ENCODE assay signal across 15 cellular contexts in the genomic region with DNA sequence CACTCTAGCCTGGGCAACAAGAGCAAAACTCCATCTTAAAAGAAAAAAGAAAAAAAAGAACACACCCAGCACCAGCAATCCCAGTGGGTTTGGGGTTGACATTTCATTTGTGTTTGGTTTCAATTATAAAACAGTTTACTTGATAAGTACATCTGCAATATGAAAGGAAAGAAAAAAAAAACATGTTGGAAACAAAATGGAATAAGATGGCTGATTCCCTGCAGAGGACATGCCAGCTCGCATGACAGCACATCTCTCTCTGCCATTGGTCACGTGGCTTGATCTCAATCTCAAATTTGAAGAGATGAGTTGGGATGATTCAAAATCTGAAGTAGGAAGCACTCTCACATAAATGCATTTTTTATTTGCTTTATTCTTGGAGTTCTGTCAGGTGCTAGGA.
"Had no signal": no experiment of that assay in that cellular context is flagged by ENCODE, and none has a peak within 500 bp of the region (broad histone marks: within the 10 kb centered on the region; RNA-seq: fewer than 3 reads in every experiment).

No MANE protein-coding gene starts in this region.

- H3K9me3 ChIP-seq: heart left ventricle, mucosa of descending colon had no signal

- H3K4me3 ChIP-seq: heart left ventricle, mucosa of descending colon had no signal

- H3K27ac ChIP-seq: heart left ventricle had no signal

- DNase-seq: activated CD4-positive, alpha-beta T cell treated with anti-CD3 and anti-CD28 coated beads, Interleukin-2, amount 50 U/mL, for 4 hours; activated CD8-positive, alpha-beta memory T cell treated with anti-CD3 and anti-CD28 coated beads for 24 hours; activated CD8-positive, alpha-beta memory T cell treated with anti-CD3 and anti-CD28 coated beads, Interleukin-2, amount 50 U/mL, for 4 hours; activated naive CD4-positive, alpha-beta T cell; activated T-cell treated with anti-CD3 and anti-CD28 coated beads, Interleukin-2, amount 50 U/mL, for 24 hours; effector memory CD4-positive, alpha-beta T cell; heart left ventricle; mesenchymal stem cell; mucosa of descending colon; nucleus accumbens; stimulated activated CD4-positive, alpha-beta T cell treated with anti-CD3 and anti-CD28 coated beads, Interleukin-2, amount 100 ng/mL, for 48 hours; stimulated activated CD8-positive, alpha-beta memory T cell treated with anti-CD3 and anti-CD28 coated beads, Interleukin-4, amount 100 ng/mL, for 48 hours; stimulated activated naive B cell treated with anti-CD40 and anti-IgM and Interleukin-4, amounts not matched to agents 10 μg/mL and 1 μg/mL and 100 μg/mL, for 72 hours; T-helper 9 cell had no signal

- ATAC-seq: activated T-helper 17 cell treated with anti-CD3 and anti-CD28 coated beads, Interleukin-2, amount 50 U/mL, for 72 hours; heart left ventricle; mucosa of descending colon; stimulated activated naive B cell treated with anti-CD40 and anti-IgM and Interleukin-4, amounts not matched to agents 10 μg/mL and 1 μg/mL and 100 μg/mL, for 72 hours had no signal

- H3K27me3 ChIP-seq: heart left ventricle had no signal
